ENCODE assay signal across 10 cellular contexts in genomic region chr10:14926722-14927416, GRCh38. TPM values are rescaled to one million over a fixed set of nuclear protein-coding genes. Genes with fewer than 3 reads are reported as not detected.
DNase-seq lines count a peak whose midpoint lies in the region; ATAC-seq lines count a peak whose summit lies in the region.
"Had no signal": no experiment of that assay in that cellular context is flagged by ENCODE, and none has a peak within 500 bp of the region (broad histone marks: within the 10 kb centered on the region; RNA-seq: fewer than 3 reads in every experiment).

No MANE protein-coding gene starts in this region.

- peak; percentile 92 for ATAC-seq in GM18870 (IDR thresholded peaks at IDR 0.05; ENCODE audit: unreplicated experiment)
- peak; percentile 97 for ATAC-seq in GM21528 (IDR thresholded peaks at IDR 0.05; ENCODE audit: low FRiP score, unreplicated experiment)
- peak; percentile 98 for ATAC-seq in HG03159 (IDR thresholded peaks at IDR 0.05; ENCODE audit: unreplicated experiment)
- ATAC-seq in naive B cell (ENCODE audit: low read depth in 2 of 2) = peak; percentile 97 to 98
- ATAC-seq in Right ventricle myocardium inferior = no peak

- peaks cover 11 to 22% of the 10 kb centered on the region in 2 donors for H3K36me3 Mint-ChIP-seq in naive B cell

- peak overlapping the region in 5 of 8 donors; percentile 2 to 72 (median 41) for H3K4me3 Mint-ChIP-seq in naive B cell

- peak; percentile 19 for DNase-seq in naive B cell
- no peak for DNase-seq in NCI-H524 (lab: John Stamatoyannopoulos, UW)
- DNase-seq in activated gamma-delta T cell (lab: John Stamatoyannopoulos, UW) = no peak
- DNase-seq in NCI-H146 (lab: John Stamatoyannopoulos, UW) = no peak
- no peak for DNase-seq in Right ventricle myocardium inferior (ENCODE audit: missing footprints)
- DNase-seq: dermis blood vessel endothelial cell had no signal

- peak overlapping the region; percentile 19 to 94 (median 80) for H3K27ac Mint-ChIP-seq in naive B cell
- H3K27ac Mint-ChIP-seq: activated T-helper 2 cell treated with anti-CD3 and anti-CD28 coated beads, Interferon-gamma antibody, Interleukin-2, Interleukin-4, amounts not matched to agents 10 μg/mL and 5 μg/mL and 100 μg/mL, durations not matched to agents 14 hours and 24 hours and 36 hours had no signal

- H3K9me3 Mint-ChIP-seq in naive B cell = no peaks in the 10 kb centered on the region
- H3K9me3 Mint-ChIP-seq: activated T-helper 2 cell treated with anti-CD3 and anti-CD28 coated beads, Interferon-gamma antibody, Interleukin-2, Interleukin-4, amounts not matched to agents 10 μg/mL and 5 μg/mL and 100 μg/mL, durations not matched to agents 14 hours and 24 hours and 36 hours had no signal

- intact Hi-C loops in Right ventricle myocardium inferior (cut with DNase I) = no loop called here

- peaks cover 20 to 26% (median 25%) of the 10 kb centered on the region in 3 donors for H3K4me1 Mint-ChIP-seq in naive B cell

- H3K27me3 Mint-ChIP-seq in naive B cell = no peaks in the 10 kb centered on the region

RNA-seq across cellular contexts. Expression of gene DCLRE1C, which starts 27.0 kb away (rescaled TPM):
- polyA plus RNA-seq in naive B cell (ENCODE audit: low read depth in 6 of 6) = 10 to 100 TPM; 36.2 to 69.6 (median 45.8) TPM
- 4.2 TPM for total RNA-seq in Right ventricle myocardium inferior

RNA-seq across cellular contexts. Expression of gene MEIG1, which starts 32.3 kb away (rescaled TPM):
- 1 to 10 TPM in 2 of 6 donors, under 1 TPM in 1, not detected in 3; 0.99 to 2.2 (median 1.2) TPM for polyA plus RNA-seq in naive B cell (ENCODE audit: low read depth in 6 of 6)
- not detected for total RNA-seq in Right ventricle myocardium inferior
- total RNA-seq: dermis blood vessel endothelial cell had no signal

RNA-seq across cellular contexts. Expression of gene SUV39H2, which starts 48.2 kb away (rescaled TPM):
- 1 to 10 TPM; 1.0 to 3.9 (median 1.7) TPM for polyA plus RNA-seq in naive B cell (ENCODE audit: low read depth in 6 of 6)
- total RNA-seq in Right ventricle myocardium inferior = 4.9 TPM
